8 cellular contexts compared by ENCODE assay signal in the genomic region with DNA sequence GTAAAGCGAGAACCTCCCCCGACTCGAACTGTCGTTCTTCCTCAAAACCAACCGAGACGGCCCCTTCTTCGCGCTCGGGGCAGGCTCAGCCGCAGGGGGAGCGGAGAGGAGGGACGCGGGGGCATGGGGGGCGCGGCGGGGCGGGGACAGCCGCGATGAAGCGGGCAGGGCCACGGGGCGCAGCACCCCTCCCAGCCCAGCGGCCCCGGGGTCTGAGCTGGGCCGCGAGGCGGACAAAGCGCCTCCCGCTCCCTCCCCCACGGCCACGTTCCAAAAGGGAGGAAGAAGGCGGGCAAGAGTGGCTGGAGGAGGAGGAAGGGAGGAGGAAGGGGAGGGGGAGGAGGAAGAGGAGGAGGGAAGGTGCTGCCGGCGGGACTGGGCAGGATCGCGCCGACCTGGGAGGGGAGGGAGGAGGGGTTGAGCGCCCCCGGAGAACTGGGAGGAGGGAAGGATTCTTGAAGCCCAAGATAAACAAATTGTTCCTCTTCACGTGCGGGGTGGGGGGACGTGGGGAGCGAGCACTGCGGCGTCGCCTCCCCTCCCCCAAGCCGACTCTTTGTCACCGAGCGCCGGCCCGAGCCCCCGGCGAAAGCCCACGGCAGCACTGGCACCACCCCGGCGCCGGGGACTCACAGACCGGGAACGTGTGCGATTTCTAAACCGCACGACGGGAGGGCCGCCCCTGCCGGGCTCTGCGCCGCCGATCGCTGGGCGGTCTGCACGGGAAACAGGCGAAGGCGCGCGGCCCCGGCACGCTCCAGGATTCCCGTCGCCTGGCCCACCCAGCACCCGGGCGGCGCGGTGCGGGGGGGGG. TPM values are rescaled to one million over a fixed set of nuclear protein-coding genes. Genes with fewer than 3 reads are reported as not detected.
DNase-seq lines count a peak whose midpoint lies in the region; ATAC-seq and TF ChIP-seq lines count a peak whose summit lies in the region.

No MANE protein-coding gene starts in this region.

- H3K27ac ChIP-seq in iPS-18a (ENCODE audit: low read length): peak overlapping the region; percentile 81

- peaks cover 24% of the 10 kb centered on the region for H3K4me1 ChIP-seq in iPS-18a (ENCODE audit: control insufficient read depth, low read depth, low read length)

- intact Hi-C loops in sciatic nerve (cut with DNase I): loop anchor here (5.0 to 10.0 kb wide), 2 partner anchors 101 to 416 kb away; no protein-coding TSS in a partner anchor

- ATAC-seq in WTC11: peak; percentile 33
- ATAC-seq in sciatic nerve: peak; percentile 82
- ATAC-seq in HG03342 (IDR thresholded peaks at IDR 0.05; ENCODE audit: unreplicated experiment): no peak

- TF ChIP-seq CTCF in BJ (IDR thresholded peaks at IDR 0.05; ENCODE audit: insufficient read depth, low read depth, low read length) (no peak), WTC11 (IDR thresholded peaks at IDR 0.05) (no peak), cardiac fibroblast (IDR thresholded peaks at IDR 0.05; ENCODE audit: low read depth, low read length) (no peak)

- H3K9me3 Mint-ChIP-seq in WTC11: no peaks in the 10 kb centered on the region

- H3K36me3 ChIP-seq in BJ (ENCODE audit: control insufficient read depth, insufficient read depth, low read length): no peaks in the 10 kb centered on the region
- H3K36me3 ChIP-seq in iPS-18a (ENCODE audit: control insufficient read depth, low read depth, low read length): no peaks in the 10 kb centered on the region

- H3K4me3 ChIP-seq in BJ (ENCODE audit: low read depth, low read length) (peak overlapping the region; percentile 66), cardiac fibroblast (replicated peaks in 1 of 2; ENCODE audit: low read depth in 2 of 2, low read length in 2 of 2) (peak overlapping the region; percentile 77 to 91), iPS-18a (ENCODE audit: low read length) (peak overlapping the region; percentile 94)

- no peaks in the 10 kb centered on the region for H3K9me3 ChIP-seq in iPS-18a (ENCODE audit: control insufficient read depth, low read depth, low read length)

- H3K36me3 Mint-ChIP-seq in WTC11: no peaks in the 10 kb centered on the region

- peak overlapping the region; percentile 98 for H3K4me3 Mint-ChIP-seq in WTC11

- H3K4me1 Mint-ChIP-seq in WTC11: peaks cover 38% of the 10 kb centered on the region

- POLR2A ChIA-PET in BJ (lab: Charles Lee) (interaction anchor here (0.5 to 1.4 kb wide), 4 partner anchors 13 to 676 kb away, joined by 4 to 8 read pairs (median 6); a partner anchor contains a TSS), WTC11 (lab: Charles Lee) (interaction anchor here (0.6 to 3.3 kb wide), 12 partner anchors 59 to 389 kb away, joined by 3 to 17 read pairs (median 4); no protein-coding TSS in a partner anchor)

- peak overlapping the region; percentile 86 for H3K9ac ChIP-seq in iPS-18a (ENCODE audit: low read length)

- CTCF ChIA-PET in BJ (lab: Yijun Ruan, JAX): interaction anchor here (0.7 to 1.6 kb wide), 4 partner anchors 82 to 102 kb away, joined by 3 to 10 read pairs (median 3); no protein-coding TSS in a partner anchor
- CTCF ChIA-PET in WTC11 (lab: Charles Lee): interaction anchor here (0.7 to 2.7 kb wide), 9 partner anchors 10 to 856 kb away, joined by 3 to 12 read pairs (median 3); no protein-coding TSS in a partner anchor

- H3K27ac Mint-ChIP-seq in WTC11: peak overlapping the region; percentile 92

- H3K27me3 Mint-ChIP-seq in WTC11 (ENCODE audit: low read depth): peaks cover 6% of the 10 kb centered on the region; the same call in 1 of the 2 replicates

- DNase-seq in BJ (ENCODE audit: low read depth) (no peak), HCEC 1CT (peak; percentile 80), NCI-H345 treated with DMSO at 0.1 percent for 48 hours (lab: John Stamatoyannopoulos, UW; ENCODE audit: unreplicated experiment) (peak; percentile 56), WTC11 (ENCODE audit: low spot score) (peak; percentile 79), cardiac fibroblast (ENCODE audit: low read depth in 2 of 2) (peak; percentile 94 to 98), sciatic nerve (ENCODE audit: low spot score) (peak; percentile 95)

- H3K27me3 ChIP-seq in BJ (ENCODE audit: control insufficient read depth, insufficient read depth, low read length): no peaks in the 10 kb centered on the region
- H3K27me3 ChIP-seq in iPS-18a (ENCODE audit: control insufficient read depth, insufficient read depth, low read length): peaks cover 14% of the 10 kb centered on the region

TF ChIP-seq in WTC11, 78 proteins besides CTCF, POLR2A, EP300 and RAD21 (continues in another document):
- TF ChIP-seq, protein P1, sequence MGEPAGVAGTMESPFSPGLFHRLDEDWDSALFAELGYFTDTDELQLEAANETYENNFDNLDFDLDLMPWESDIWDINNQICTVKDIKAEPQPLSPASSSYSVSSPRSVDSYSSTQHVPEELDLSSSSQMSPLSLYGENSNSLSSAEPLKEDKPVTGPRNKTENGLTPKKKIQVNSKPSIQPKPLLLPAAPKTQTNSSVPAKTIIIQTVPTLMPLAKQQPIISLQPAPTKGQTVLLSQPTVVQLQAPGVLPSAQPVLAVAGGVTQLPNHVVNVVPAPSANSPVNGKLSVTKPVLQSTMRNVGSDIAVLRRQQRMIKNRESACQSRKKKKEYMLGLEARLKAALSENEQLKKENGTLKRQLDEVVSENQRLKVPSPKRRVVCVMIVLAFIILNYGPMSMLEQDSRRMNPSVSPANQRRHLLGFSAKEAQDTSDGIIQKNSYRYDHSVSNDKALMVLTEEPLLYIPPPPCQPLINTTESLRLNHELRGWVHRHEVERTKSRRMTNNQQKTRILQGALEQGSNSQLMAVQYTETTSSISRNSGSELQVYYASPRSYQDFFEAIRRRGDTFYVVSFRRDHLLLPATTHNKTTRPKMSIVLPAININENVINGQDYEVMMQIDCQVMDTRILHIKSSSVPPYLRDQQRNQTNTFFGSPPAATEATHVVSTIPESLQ (CRISPR knock-in tag; IDR thresholded peaks at IDR 0.05): no peak
- TF ChIP-seq, protein P2, sequence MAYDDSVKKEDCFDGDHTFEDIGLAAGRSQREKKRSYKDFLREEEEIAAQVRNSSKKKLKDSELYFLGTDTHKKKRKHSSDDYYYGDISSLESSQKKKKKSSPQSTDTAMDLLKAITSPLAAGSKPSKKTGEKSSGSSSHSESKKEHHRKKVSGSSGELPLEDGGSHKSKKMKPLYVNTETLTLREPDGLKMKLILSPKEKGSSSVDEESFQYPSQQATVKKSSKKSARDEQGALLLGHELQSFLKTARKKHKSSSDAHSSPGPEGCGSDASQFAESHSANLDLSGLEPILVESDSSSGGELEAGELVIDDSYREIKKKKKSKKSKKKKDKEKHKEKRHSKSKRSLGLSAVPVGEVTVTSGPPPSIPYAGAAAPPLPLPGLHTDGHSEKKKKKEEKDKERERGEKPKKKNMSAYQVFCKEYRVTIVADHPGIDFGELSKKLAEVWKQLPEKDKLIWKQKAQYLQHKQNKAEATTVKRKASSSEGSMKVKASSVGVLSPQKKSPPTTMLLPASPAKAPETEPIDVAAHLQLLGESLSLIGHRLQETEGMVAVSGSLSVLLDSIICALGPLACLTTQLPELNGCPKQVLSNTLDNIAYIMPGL (CRISPR knock-in tag; IDR thresholded peaks at IDR 0.05): peak; percentile 70
- peak; percentile 65; the same call in 1 of the 2 replicates for TF ChIP-seq ZNF121 (CRISPR knock-in tag; IDR thresholded peaks at IDR 0.05)
- TF ChIP-seq, protein P3, sequence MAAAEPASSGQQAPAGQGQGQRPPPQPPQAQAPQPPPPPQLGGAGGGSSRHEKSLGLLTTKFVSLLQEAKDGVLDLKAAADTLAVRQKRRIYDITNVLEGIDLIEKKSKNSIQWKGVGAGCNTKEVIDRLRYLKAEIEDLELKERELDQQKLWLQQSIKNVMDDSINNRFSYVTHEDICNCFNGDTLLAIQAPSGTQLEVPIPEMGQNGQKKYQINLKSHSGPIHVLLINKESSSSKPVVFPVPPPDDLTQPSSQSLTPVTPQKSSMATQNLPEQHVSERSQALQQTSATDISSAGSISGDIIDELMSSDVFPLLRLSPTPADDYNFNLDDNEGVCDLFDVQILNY (CRISPR knock-in tag; IDR thresholded peaks at IDR 0.05): peak; percentile 62; the same call in 1 of the 2 replicates
- TF ChIP-seq TEAD4 (CRISPR knock-in tag; IDR thresholded peaks at IDR 0.05): no peak
- no peak for TF ChIP-seq NR2C2 (CRISPR knock-in tag; IDR thresholded peaks at IDR 0.05)
- TF ChIP-seq TEAD1 (CRISPR knock-in tag; IDR thresholded peaks at IDR 0.05): no peak; the same call in 1 of the 2 replicates
- TF ChIP-seq, protein P4, sequence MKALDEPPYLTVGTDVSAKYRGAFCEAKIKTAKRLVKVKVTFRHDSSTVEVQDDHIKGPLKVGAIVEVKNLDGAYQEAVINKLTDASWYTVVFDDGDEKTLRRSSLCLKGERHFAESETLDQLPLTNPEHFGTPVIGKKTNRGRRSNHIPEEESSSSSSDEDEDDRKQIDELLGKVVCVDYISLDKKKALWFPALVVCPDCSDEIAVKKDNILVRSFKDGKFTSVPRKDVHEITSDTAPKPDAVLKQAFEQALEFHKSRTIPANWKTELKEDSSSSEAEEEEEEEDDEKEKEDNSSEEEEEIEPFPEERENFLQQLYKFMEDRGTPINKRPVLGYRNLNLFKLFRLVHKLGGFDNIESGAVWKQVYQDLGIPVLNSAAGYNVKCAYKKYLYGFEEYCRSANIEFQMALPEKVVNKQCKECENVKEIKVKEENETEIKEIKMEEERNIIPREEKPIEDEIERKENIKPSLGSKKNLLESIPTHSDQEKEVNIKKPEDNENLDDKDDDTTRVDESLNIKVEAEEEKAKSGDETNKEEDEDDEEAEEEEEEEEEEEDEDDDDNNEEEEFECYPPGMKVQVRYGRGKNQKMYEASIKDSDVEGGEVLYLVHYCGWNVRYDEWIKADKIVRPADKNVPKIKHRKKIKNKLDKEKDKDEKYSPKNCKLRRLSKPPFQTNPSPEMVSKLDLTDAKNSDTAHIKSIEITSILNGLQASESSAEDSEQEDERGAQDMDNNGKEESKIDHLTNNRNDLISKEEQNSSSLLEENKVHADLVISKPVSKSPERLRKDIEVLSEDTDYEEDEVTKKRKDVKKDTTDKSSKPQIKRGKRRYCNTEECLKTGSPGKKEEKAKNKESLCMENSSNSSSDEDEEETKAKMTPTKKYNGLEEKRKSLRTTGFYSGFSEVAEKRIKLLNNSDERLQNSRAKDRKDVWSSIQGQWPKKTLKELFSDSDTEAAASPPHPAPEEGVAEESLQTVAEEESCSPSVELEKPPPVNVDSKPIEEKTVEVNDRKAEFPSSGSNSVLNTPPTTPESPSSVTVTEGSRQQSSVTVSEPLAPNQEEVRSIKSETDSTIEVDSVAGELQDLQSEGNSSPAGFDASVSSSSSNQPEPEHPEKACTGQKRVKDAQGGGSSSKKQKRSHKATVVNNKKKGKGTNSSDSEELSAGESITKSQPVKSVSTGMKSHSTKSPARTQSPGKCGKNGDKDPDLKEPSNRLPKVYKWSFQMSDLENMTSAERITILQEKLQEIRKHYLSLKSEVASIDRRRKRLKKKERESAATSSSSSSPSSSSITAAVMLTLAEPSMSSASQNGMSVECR (CRISPR knock-in tag; IDR thresholded peaks at IDR 0.05; ENCODE audit: borderline replicate concordance): 0 out of 2 replicates have a peak, but pooled peaks have one; percentile 36
- TF ChIP-seq KAT7 (CRISPR knock-in tag; IDR thresholded peaks at IDR 0.05; ENCODE audit: borderline replicate concordance): no peak
- TF ChIP-seq ZNF423 (CRISPR knock-in tag; IDR thresholded peaks at IDR 0.05): peak; percentile 92

RNA-seq across cellular contexts. Expression of a gene that starts 2.9 kb away (rescaled TPM):
- 1.6 and 1.9 TPM in 2 replicates for polyA plus RNA-seq in BJ (2011; rRNA removed)
- 2.1 and 4.5 TPM in 2 replicates for polyA minus RNA-seq in BJ (2011; rRNA and poly(A)+ RNA removed)
- 7.4 to 8.7 TPM (median 7.9 TPM) in 3 replicates for total RNA-seq in WTC11 (2021)
- 11.0 TPM for total RNA-seq in sciatic nerve
